ENCODE assay signal across 9 cellular contexts in the genomic region with DNA sequence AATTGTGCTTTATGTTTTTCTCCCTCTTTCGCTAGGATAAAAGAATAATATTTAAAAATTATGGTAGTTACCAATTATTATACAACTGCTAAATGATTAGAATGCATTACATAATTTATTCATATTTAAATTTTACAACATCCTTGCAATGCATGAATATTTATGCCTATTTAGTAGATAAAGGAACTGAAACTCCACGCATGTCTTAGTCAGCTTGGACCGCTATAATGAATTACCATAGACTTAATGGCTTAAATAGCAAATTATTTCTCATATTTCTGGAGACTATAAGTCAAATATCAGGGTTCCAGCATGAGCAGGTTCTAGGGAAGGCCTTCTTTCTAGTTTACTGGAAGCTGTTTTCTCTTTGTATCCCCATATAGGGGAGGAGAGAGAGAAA.
"Had no signal": no experiment of that assay in that cellular context is flagged by ENCODE, and none has a peak within 500 bp of the region (broad histone marks: within the 10 kb centered on the region; RNA-seq: fewer than 3 reads in every experiment).

No MANE protein-coding gene starts in this region.

- H3K4me3 ChIP-seq: GM23248, HAP-1, K562 had no signal

- FAIRE-seq: HTR-8/SVneo, K562 had no signal

- H3K4me1 ChIP-seq: HAP-1 had no signal

- H3K9ac ChIP-seq: GM23248 had no signal

- H2AFZ ChIP-seq: GM23248 had no signal

- H3K36me3 ChIP-seq: HAP-1 had no signal

- H3K9me3 ChIP-seq: HAP-1 had no signal

- H3K27ac ChIP-seq: GM23248 had no signal

- ATAC-seq: HCT116, K562 had no signal

- DNase-seq: GM23248, GOT3, H7, HFFc6, IMR-90 had no signal
